16 cellular contexts compared by ENCODE assay signal in genomic region chr5:151250346-151251000, GRCh38. TPM values are rescaled to one million over a fixed set of nuclear protein-coding genes. Genes with fewer than 3 reads are reported as not detected.
A peak's percentile ranks its signal among the peaks of the same experiment; 100 is the strongest.
DNase-seq lines count a peak whose midpoint lies in the region; ATAC-seq and TF ChIP-seq lines count a peak whose summit lies in the region.
"Had no signal": no experiment of that assay in that cellular context is flagged by ENCODE, and none has a peak within 500 bp of the region (broad histone marks: within the 10 kb centered on the region; RNA-seq: fewer than 3 reads in every experiment).

No MANE protein-coding gene starts in this region.

- WGBS in liver = 33% methylated on average over 10 of the region's 10 CpGs

- no peaks in the 10 kb centered on the region for H3K9me3 ChIP-seq in liver (ENCODE audit: control insufficient read depth in 4 of 4, low read length in 3 of 4)

- TF ChIP-seq CTCF in activated CD8-positive, alpha-beta T cell treated with anti-CD3 and anti-CD28 coated beads for 36 hours (IDR thresholded peaks at IDR 0.05) = no peak
- no peak for TF ChIP-seq CTCF in liver (IDR thresholded peaks at IDR 0.05; ENCODE audit: low read depth, low read length, missing input control)
- no peak for TF ChIP-seq CTCF in type B pancreatic cell (conservative IDR thresholded peaks at IDR 0.05)
- TF ChIP-seq CTCF in mesothelial cell of epicardium (IDR thresholded peaks at IDR 0.05; ENCODE audit: unreplicated experiment) = no peak

- peak overlapping the region; percentile 74 to 79 for H3K27ac ChIP-seq in liver (ENCODE audit: low read depth in 1 of 2, low read length in 2 of 2)

- no peaks in the 10 kb centered on the region for H3K36me3 Mint-ChIP-seq in activated naive CD4-positive, alpha-beta T cell treated with anti-CD3 and anti-CD28 coated beads, Interleukin-2, amount 10 ng/mL, durations not matched to agents 7 days and 5 days
- no peaks in the 10 kb centered on the region for H3K36me3 Mint-ChIP-seq in activated CD8-positive, alpha-beta T cell treated with anti-CD3 and anti-CD28 coated beads for 36 hours (ENCODE audit: low read depth)
- H3K36me3 Mint-ChIP-seq in type B pancreatic cell (no peaks in the 10 kb centered on the region), mesothelial cell of epicardium (no peaks in the 10 kb centered on the region)

- H3K36me3 ChIP-seq in liver (ENCODE audit: control insufficient read depth in 4 of 4, insufficient read depth in 3 of 4, low read depth in 1 of 4, low read length in 3 of 4) = no peaks in the 10 kb centered on the region

- CTCF ChIA-PET in activated naive CD4-positive, alpha-beta T cell treated with anti-CD3 and anti-CD28 coated beads, Interleukin-2, amount 10 ng/mL, durations not matched to agents 7 days and 5 days (lab: Charles Lee) = interaction anchor here (0.6 to 2.0 kb wide), 2 partner anchors 11 to 538 kb away, joined by 3 to 5 read pairs; no protein-coding TSS in a partner anchor
- CTCF ChIA-PET in activated CD8-positive, alpha-beta T cell treated with anti-CD3 and anti-CD28 coated beads for 36 hours (lab: Charles Lee) = interaction anchor here (0.9 to 3.4 kb wide), 3 partner anchors 12 to 87 kb away, joined by 3 to 16 read pairs (median 4); partner anchors contain the start of gene CCDC69

- no peak for ATAC-seq in activated CD8-positive, alpha-beta T cell treated with anti-CD3 and anti-CD28 coated beads for 36 hours

- H3K4me1 ChIP-seq in liver (ENCODE audit: control insufficient read depth in 4 of 4, insufficient read depth in 4 of 4, low read length in 3 of 4) = peaks cover 8 to 42% (median 32%) of the 10 kb centered on the region in 4 donors

- no peaks in the 10 kb centered on the region for H3K27me3 ChIP-seq in liver (ENCODE audit: control insufficient read depth in 4 of 4, insufficient read depth in 4 of 4, low read length in 3 of 4)

- POLR2A ChIA-PET in activated CD8-positive, alpha-beta T cell treated with anti-CD3 and anti-CD28 coated beads for 36 hours (lab: Charles Lee) = interaction anchor here (0.5 to 2.2 kb wide), 5 partner anchors 12 to 236 kb away, joined by 3 to 11 read pairs (median 3); no protein-coding TSS in a partner anchor

- H3K27me3 Mint-ChIP-seq in activated naive CD4-positive, alpha-beta T cell treated with anti-CD3 and anti-CD28 coated beads, Interleukin-2, amount 10 ng/mL, durations not matched to agents 7 days and 5 days = no peaks in the 10 kb centered on the region
- no peaks in the 10 kb centered on the region for H3K27me3 Mint-ChIP-seq in activated CD8-positive, alpha-beta T cell treated with anti-CD3 and anti-CD28 coated beads for 36 hours
- peaks cover 3% of the 10 kb centered on the region for H3K27me3 Mint-ChIP-seq in type B pancreatic cell
- no peaks in the 10 kb centered on the region for H3K27me3 Mint-ChIP-seq in mesothelial cell of epicardium (ENCODE audit: low read depth)

- H3K4me3 ChIP-seq in liver (ENCODE audit: low read depth in 1 of 3, low read length in 3 of 3) = peak overlapping the region; percentile 51 to 64 (median 62)

- peak in 1 of 2 donors; percentile 37 for TF ChIP-seq RAD21 in liver (IDR thresholded peaks at IDR 0.05)

- peak overlapping the region; percentile 96 for H3K27ac Mint-ChIP-seq in activated naive CD4-positive, alpha-beta T cell treated with anti-CD3 and anti-CD28 coated beads, Interleukin-2, amount 10 ng/mL, durations not matched to agents 7 days and 5 days
- peak overlapping the region; percentile 85 for H3K27ac Mint-ChIP-seq in activated CD8-positive, alpha-beta T cell treated with anti-CD3 and anti-CD28 coated beads for 36 hours
- H3K27ac Mint-ChIP-seq in type B pancreatic cell (no peak overlapping the region), mesothelial cell of epicardium (no peak overlapping the region)

- intact Hi-C loops in activated CD8-positive, alpha-beta T cell treated with anti-CD3 and anti-CD28 coated beads for 36 hours (cut with micrococcal nuclease) = loop anchor here (5.0 kb wide), 1 partner anchor 38 kb away; no protein-coding TSS in a partner anchor

- H3K4me1 Mint-ChIP-seq in activated naive CD4-positive, alpha-beta T cell treated with anti-CD3 and anti-CD28 coated beads, Interleukin-2, amount 10 ng/mL, durations not matched to agents 7 days and 5 days = peaks cover 49% of the 10 kb centered on the region
- peaks cover 35% of the 10 kb centered on the region for H3K4me1 Mint-ChIP-seq in activated CD8-positive, alpha-beta T cell treated with anti-CD3 and anti-CD28 coated beads for 36 hours (ENCODE audit: low read depth)
- H3K4me1 Mint-ChIP-seq in type B pancreatic cell (ENCODE audit: unreplicated experiment) = peaks cover 10% of the 10 kb centered on the region
- peaks cover 22% of the 10 kb centered on the region for H3K4me1 Mint-ChIP-seq in mesothelial cell of epicardium

- H3K9me3 Mint-ChIP-seq in activated naive CD4-positive, alpha-beta T cell treated with anti-CD3 and anti-CD28 coated beads, Interleukin-2, amount 10 ng/mL, durations not matched to agents 7 days and 5 days = no peaks in the 10 kb centered on the region
- no peaks in the 10 kb centered on the region for H3K9me3 Mint-ChIP-seq in activated CD8-positive, alpha-beta T cell treated with anti-CD3 and anti-CD28 coated beads for 36 hours
- H3K9me3 Mint-ChIP-seq in type B pancreatic cell (no peaks in the 10 kb centered on the region), mesothelial cell of epicardium (no peaks in the 10 kb centered on the region)

- peak overlapping the region; percentile 63 for H3K4me3 Mint-ChIP-seq in activated naive CD4-positive, alpha-beta T cell treated with anti-CD3 and anti-CD28 coated beads, Interleukin-2, amount 10 ng/mL, durations not matched to agents 7 days and 5 days
- peak overlapping the region; percentile 90 for H3K4me3 Mint-ChIP-seq in activated CD8-positive, alpha-beta T cell treated with anti-CD3 and anti-CD28 coated beads for 36 hours
- H3K4me3 Mint-ChIP-seq in type B pancreatic cell (peak overlapping the region; percentile 29), mesothelial cell of epicardium (no peak overlapping the region)

- peak overlapping the region; percentile 40 to 75 for H3K9ac ChIP-seq in liver (ENCODE audit: low read depth in 1 of 2, low read length in 2 of 2)

- no peak for DNase-seq in activated naive CD4-positive, alpha-beta T cell treated with anti-CD3 and anti-CD28 coated beads, Interleukin-2, amount 10 ng/mL, durations not matched to agents 7 days and 5 days
- DNase-seq in activated naive CD4-positive, alpha-beta T cell treated with anti-CD3 and anti-CD28 coated beads, Interleukin-2, amount 50 U/mL, for 16 hours = no peak
- no peak for DNase-seq in activated CD8-positive, alpha-beta T cell treated with anti-CD3 and anti-CD28 coated beads for 36 hours
- no peak for DNase-seq in type B pancreatic cell (ENCODE audit: extremely low spot score, unreplicated experiment)
- DNase-seq in NCI-H510A (lab: John Stamatoyannopoulos, UW) = no peak
- no peak for DNase-seq in mesothelial cell of epicardium (ENCODE audit: low spot score in 2 of 2, unreplicated experiment in 2 of 2)
- DNase-seq in AG08395 (ENCODE audit: low spot score) = no peak
- DNase-seq: DMS153, KG1, mesenchymal stem cell, NCI-H1694, NCI-H524 treated with DMSO at 0.1 percent for 48 hours had no signal

TF ChIP-seq in liver, 16 proteins besides CTCF, POLR2A, EP300 and RAD21 (continues in another document):
- TF ChIP-seq REST (IDR thresholded peaks at IDR 0.05) = peak; percentile 96
- TF ChIP-seq RXRA (IDR thresholded peaks at IDR 0.05) = no peak
- no peak for TF ChIP-seq EGR1 (IDR thresholded peaks at IDR 0.05; ENCODE audit: low read depth in 2 of 2)
- TF ChIP-seq HNF4A (conservative IDR thresholded peaks at IDR 0.05) = no peak
- no peak for TF ChIP-seq GABPA (IDR thresholded peaks at IDR 0.05 in 1 of 2, conservative IDR thresholded peaks at IDR 0.05 in 1 of 2)

RNA-seq across cellular contexts. Expression of gene GM2A, which starts 2.5 kb away (rescaled TPM):
- total RNA-seq in activated CD8-positive, alpha-beta T cell treated with anti-CD3 and anti-CD28 coated beads for 36 hours = 10 to 100 TPM; 13.3 to 13.7 TPM
- total RNA-seq in liver = 10 to 100 TPM; 11.2 to 14.5 TPM
- polyA plus RNA-seq in liver = 1 to 10 TPM; 4.1 to 9.9 TPM
- total RNA-seq in type B pancreatic cell (ENCODE audit: low replicate concordance) = 38.1 and 51.3 TPM in 2 replicates
- total RNA-seq in mesothelial cell of epicardium = 41.8 to 42.9 TPM (median 42.7 TPM) in 3 replicates

RNA-seq across cellular contexts. Expression of gene CCDC69, which starts 26.6 kb away (rescaled TPM):
- total RNA-seq in activated CD8-positive, alpha-beta T cell treated with anti-CD3 and anti-CD28 coated beads for 36 hours = 10 to 100 TPM; 33.0 to 34.5 TPM
- total RNA-seq in liver (10 to 100 TPM; 11.9 to 21.8 TPM), type B pancreatic cell (ENCODE audit: low replicate concordance) (11.2 and 24.3 TPM in 2 replicates), mesothelial cell of epicardium (4.7 to 5.5 TPM (median 4.8 TPM) in 3 replicates)
- 10 to 100 TPM; 14.2 to 28.6 TPM for polyA plus RNA-seq in liver

RNA-seq across cellular contexts. Expression of gene SLC36A3, which starts 53.1 kb away (rescaled TPM):
- not detected for total RNA-seq in activated CD8-positive, alpha-beta T cell treated with anti-CD3 and anti-CD28 coated beads for 36 hours
- total RNA-seq in liver (not detected), type B pancreatic cell (ENCODE audit: low replicate concordance) (not detected in 2 replicates), mesothelial cell of epicardium (not detected in 3 replicates)
- not detected for polyA plus RNA-seq in liver
- total RNA-seq: bronchial epithelial cell, frontal cortex, ureter had no signal

Comparison
In these comparisons a context has a peak if more than half of its experiments do, and no peak if none do; other contexts are left out.
1. H3K27ac Mint-ChIP-seq: peak in activated naive CD4-positive, alpha-beta T cell treated with anti-CD3 and anti-CD28 coated beads, Interleukin-2, amount 10 ng/mL, durations not matched to agents 7 days and 5 days (single experiment) and activated CD8-positive, alpha-beta T cell treated with anti-CD3 and anti-CD28 coated beads for 36 hours (single experiment); none in type B pancreatic cell (single experiment) and mesothelial cell of epicardium (single experiment).